ENCODE assay signal across 11 cellular contexts in genomic region chr20:17227669-17228623, GRCh38. TPM values are rescaled to one million over a fixed set of nuclear protein-coding genes. Genes with fewer than 3 reads are reported as not detected.
A peak's percentile ranks its signal among the peaks of the same experiment; 100 is the strongest.
DNase-seq lines count a peak whose midpoint lies in the region; TF ChIP-seq lines count a peak whose summit lies in the region.
"Had no signal": no experiment of that assay in that cellular context is flagged by ENCODE, and none has a peak within 500 bp of the region (broad histone marks: within the 10 kb centered on the region; RNA-seq: fewer than 3 reads in every experiment).

No MANE protein-coding gene starts in this region.

- intact Hi-C loops in activated T-helper 2 cell treated with anti-CD3 and anti-CD28 coated beads, Interferon-gamma antibody, Interleukin-2, Interleukin-4, amounts not matched to agents 10 μg/mL and 5 μg/mL and 100 μg/mL, durations not matched to agents 14 hours and 24 hours and 36 hours (cut with micrococcal nuclease): no loop called here

- peak overlapping the region; percentile 87 for H3K4me3 ChIP-seq in SK-N-MC
- peak overlapping the region; percentile 41 for H3K4me3 ChIP-seq in suprapubic skin
- H3K4me3 ChIP-seq: PC-9 had no signal

- H3K9me3 Mint-ChIP-seq in activated T-helper 2 cell treated with anti-CD3 and anti-CD28 coated beads, Interferon-gamma antibody, Interleukin-2, Interleukin-4, amounts not matched to agents 10 μg/mL and 5 μg/mL and 100 μg/mL, durations not matched to agents 14 hours and 24 hours and 36 hours: no peaks in the 10 kb centered on the region

- H3K4me1 ChIP-seq in suprapubic skin: peaks cover 19% of the 10 kb centered on the region

- no peaks in the 10 kb centered on the region for H3K36me3 ChIP-seq in SK-N-MC (ENCODE audit: insufficient read depth, low read length)
- H3K36me3 ChIP-seq in suprapubic skin: no peaks in the 10 kb centered on the region

- DNase-seq in DMS79 treated with DMSO at 0.1 percent for 48 hours (lab: John Stamatoyannopoulos, UW): peak; percentile 30
- no peak for DNase-seq in DMS79 (lab: John Stamatoyannopoulos, UW)
- DNase-seq in SK-N-MC (ENCODE audit: low read depth, low spot score): no peak
- peak; percentile 38 for DNase-seq in iPS-NIHi11 (ENCODE audit: low spot score)
- no peak for DNase-seq in suprapubic skin (ENCODE audit: low spot score in 2 of 2)
- DNase-seq in central memory CD4-positive, alpha-beta T cell: no peak
- DNase-seq in stimulated activated naive CD4-positive, alpha-beta T cell treated with Interleukin-2 at 50 U/mL for 16 hours (lab: John Stamatoyannopoulos, UW): no peak
- no peak for DNase-seq in activated T-helper 2 cell treated with anti-CD3 and anti-CD28 coated beads, Interferon-gamma antibody, Interleukin-2, Interleukin-4, amounts not matched to agents 10 μg/mL and 5 μg/mL and 100 μg/mL, durations not matched to agents 14 hours and 24 hours and 36 hours (ENCODE audit: low spot score)
- DNase-seq: activated CD4-positive, CD25-positive, alpha-beta regulatory T cell treated with anti-CD3 and anti-CD28 coated beads, Interleukin-2, amount 50 U/mL, for 72 hours; activated naive CD4-positive, alpha-beta T cell treated with anti-CD3 and anti-CD28 coated beads, Interleukin-2, amount 10 ng/mL, durations not matched to agents 7 days and 5 days; PC-9 had no signal

- H3K4me1 Mint-ChIP-seq in activated T-helper 2 cell treated with anti-CD3 and anti-CD28 coated beads, Interferon-gamma antibody, Interleukin-2, Interleukin-4, amounts not matched to agents 10 μg/mL and 5 μg/mL and 100 μg/mL, durations not matched to agents 14 hours and 24 hours and 36 hours (ENCODE audit: low read depth): peaks cover 1% of the 10 kb centered on the region
- H3K4me1 Mint-ChIP-seq: activated naive CD4-positive, alpha-beta T cell treated with anti-CD3 and anti-CD28 coated beads, Interleukin-2, amount 10 ng/mL, durations not matched to agents 7 days and 5 days had no signal

- no peaks in the 10 kb centered on the region for H3K9me3 ChIP-seq in SK-N-MC (ENCODE audit: low read depth, low read length)
- no peaks in the 10 kb centered on the region for H3K9me3 ChIP-seq in suprapubic skin

- peaks cover 60% of the 10 kb centered on the region for H3K27me3 ChIP-seq in suprapubic skin

- TF ChIP-seq EP300 in suprapubic skin (IDR thresholded peaks at IDR 0.05): no peak

- no peak for TF ChIP-seq POLR2A in suprapubic skin (IDR thresholded peaks at IDR 0.05)

- no peak overlapping the region for H3K4me3 Mint-ChIP-seq in activated T-helper 2 cell treated with anti-CD3 and anti-CD28 coated beads, Interferon-gamma antibody, Interleukin-2, Interleukin-4, amounts not matched to agents 10 μg/mL and 5 μg/mL and 100 μg/mL, durations not matched to agents 14 hours and 24 hours and 36 hours (ENCODE audit: low read depth)
- H3K4me3 Mint-ChIP-seq: activated naive CD4-positive, alpha-beta T cell treated with anti-CD3 and anti-CD28 coated beads, Interleukin-2, amount 10 ng/mL, durations not matched to agents 7 days and 5 days had no signal

- 6% methylated on average over 20 of the region's 35 CpGs for WGBS in suprapubic skin

- H3K27me3 Mint-ChIP-seq in activated T-helper 2 cell treated with anti-CD3 and anti-CD28 coated beads, Interferon-gamma antibody, Interleukin-2, Interleukin-4, amounts not matched to agents 10 μg/mL and 5 μg/mL and 100 μg/mL, durations not matched to agents 14 hours and 24 hours and 36 hours (ENCODE audit: low read depth): peaks cover 47% of the 10 kb centered on the region

- H3K27ac ChIP-seq in SK-N-MC: no peak overlapping the region
- H3K27ac ChIP-seq in suprapubic skin: no peak overlapping the region
- H3K27ac ChIP-seq: PC-9 had no signal

- peak overlapping the region; percentile 11 for H3K9ac ChIP-seq in SK-N-MC (ENCODE audit: insufficient read length)

- TF ChIP-seq CTCF in suprapubic skin (IDR thresholded peaks at IDR 0.05): no peak

- no peak overlapping the region for H3K27ac Mint-ChIP-seq in activated T-helper 2 cell treated with anti-CD3 and anti-CD28 coated beads, Interferon-gamma antibody, Interleukin-2, Interleukin-4, amounts not matched to agents 10 μg/mL and 5 μg/mL and 100 μg/mL, durations not matched to agents 14 hours and 24 hours and 36 hours
- H3K27ac Mint-ChIP-seq: activated naive CD4-positive, alpha-beta T cell treated with anti-CD3 and anti-CD28 coated beads, Interleukin-2, amount 10 ng/mL, durations not matched to agents 7 days and 5 days had no signal

- no peaks in the 10 kb centered on the region for H3K36me3 Mint-ChIP-seq in activated T-helper 2 cell treated with anti-CD3 and anti-CD28 coated beads, Interferon-gamma antibody, Interleukin-2, Interleukin-4, amounts not matched to agents 10 μg/mL and 5 μg/mL and 100 μg/mL, durations not matched to agents 14 hours and 24 hours and 36 hours (ENCODE audit: low read depth)
- H3K36me3 Mint-ChIP-seq: activated naive CD4-positive, alpha-beta T cell treated with anti-CD3 and anti-CD28 coated beads, Interleukin-2, amount 10 ng/mL, durations not matched to agents 7 days and 5 days had no signal

RNA-seq across cellular contexts. Expression of gene PCSK2, which starts 1.1 kb away (rescaled TPM):
- 10 to 100 TPM in 2 of 4 donors, 1 to 10 TPM in 2; 5.2 to 23.1 (median 12.9) TPM for total RNA-seq in suprapubic skin
- total RNA-seq in activated T-helper 2 cell treated with anti-CD3 and anti-CD28 coated beads, Interferon-gamma antibody, Interleukin-2, Interleukin-4, amounts not matched to agents 10 μg/mL and 5 μg/mL and 100 μg/mL, durations not matched to agents 14 hours and 24 hours and 36 hours: not detected in 2 replicates
- total RNA-seq: PC-9 had no signal

Comparison
In these comparisons a context has a peak if more than half of its experiments do, and no peak if none do; other contexts are left out.
1. DNase-seq: peak in DMS79 treated with DMSO at 0.1 percent for 48 hours (single experiment) and iPS-NIHi11 (single experiment); none in DMS79 (single experiment), SK-N-MC (single experiment), suprapubic skin (0 of 2), central memory CD4-positive, alpha-beta T cell (single experiment), stimulated activated naive CD4-positive, alpha-beta T cell treated with Interleukin-2 at 50 U/mL for 16 hours (single experiment) and activated T-helper 2 cell treated with anti-CD3 and anti-CD28 coated beads, Interferon-gamma antibody, Interleukin-2, Interleukin-4, amounts not matched to agents 10 μg/mL and 5 μg/mL and 100 μg/mL, durations not matched to agents 14 hours and 24 hours and 36 hours (single experiment).